Comparison of ENCODE assay signal across 29 cellular contexts in the genomic region with DNA sequence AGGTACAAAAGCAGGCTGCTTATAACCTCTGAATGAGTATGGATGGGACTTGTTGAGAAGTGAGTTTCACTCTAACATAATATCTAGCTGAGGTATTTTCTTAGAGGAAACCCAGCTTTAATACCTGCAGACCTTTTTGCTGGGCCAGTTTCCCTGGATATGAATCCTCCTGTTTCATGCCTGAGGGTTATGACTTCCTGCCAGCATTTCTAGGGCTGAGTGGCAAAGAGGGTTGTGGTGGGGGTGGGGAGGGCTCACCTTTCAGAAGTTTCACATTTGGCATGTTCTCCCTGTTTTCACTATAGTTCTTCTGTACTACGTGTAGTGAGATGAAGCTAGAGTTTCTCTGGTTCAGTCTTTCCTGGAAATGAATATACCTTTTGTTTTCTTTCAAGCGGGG.
DNase-seq lines count a peak whose midpoint lies in the region; ATAC-seq, FAIRE-seq and TF ChIP-seq lines count a peak whose summit lies in the region.
"Had no signal": no experiment of that assay in that cellular context is flagged by ENCODE, and none has a peak within 500 bp of the region (broad histone marks: within the 10 kb centered on the region; RNA-seq: fewer than 3 reads in every experiment).

No MANE protein-coding gene starts in this region.

- no peak for TF ChIP-seq EP300 in H1 (IDR thresholded peaks at IDR 0.05; ENCODE audit: borderline replicate concordance in 1 of 2, low read depth in 2 of 2, low read length in 2 of 2)

- H4K5ac ChIP-seq in H1 (ENCODE audit: insufficient read length, low read depth, low read length), result no peak overlapping the region

- TF ChIP-seq CTCF in HEK293 (tag by site-specific recombination; IDR thresholded peaks at IDR 0.05), result no peak
- no peak for TF ChIP-seq CTCF in PC-3 (conservative IDR thresholded peaks at IDR 0.05; ENCODE audit: low read depth, low read length)
- TF ChIP-seq CTCF in H1 (IDR thresholded peaks at IDR 0.05; ENCODE audit: control extremely low read depth in 1 of 3, insufficient read depth in 1 of 3, low read depth in 1 of 3, low read length in 3 of 3), result no peak
- no peak for TF ChIP-seq CTCF in parathyroid adenoma (IDR thresholded peaks at IDR 0.05)

- CTCF ChIA-PET in HEK293 (lab: Yijun Ruan, JAX) (interaction anchor here (0.5 to 0.7 kb wide), 2 partner anchors 39 to 1312 kb away, joined by 7 read pairs; no protein-coding TSS in a partner anchor), PC-3 (lab: Charles Lee) (no interaction called here), H1 (lab: Charles Lee; ENCODE audit: partially characterized antibody) (interaction anchor here (0.9 to 1.3 kb wide), 4 partner anchors 10 to 71 kb away, joined by 3 read pairs; no protein-coding TSS in a partner anchor)

- no peak overlapping the region for H3K4ac ChIP-seq in H1 (replicated peaks; ENCODE audit: insufficient read length, low read depth, low read length)

- no peaks in the 10 kb centered on the region for H3F3A ChIP-seq in PC-3 (ENCODE audit: low read length, unreplicated experiment)

- H4K91ac ChIP-seq in H1 (replicated peaks; ENCODE audit: insufficient read length, low read length), result no peak overlapping the region

- H3K9ac ChIP-seq in PC-3 (ENCODE audit: low read length) (no peak overlapping the region), H1 (replicated peaks in 1 of 4; ENCODE audit: extremely low read depth in 1 of 4, low read depth in 3 of 4, low read length in 3 of 4) (no peak overlapping the region), parathyroid adenoma (no peak overlapping the region)

- H2BK5ac ChIP-seq in H1 (ENCODE audit: low read depth, low read length), result no peak overlapping the region

- H3K79me2 ChIP-seq in PC-3 (ENCODE audit: low read length) (no peaks in the 10 kb centered on the region), H1 (ENCODE audit: control insufficient read depth in 1 of 2, insufficient read depth in 2 of 2, low read length in 2 of 2) (no peaks in the 10 kb centered on the region), parathyroid adenoma (no peaks in the 10 kb centered on the region)

- H3K4me1 ChIP-seq in HEK293 (ENCODE audit: control insufficient read depth, insufficient read depth, low read length) (peaks cover 3% of the 10 kb centered on the region; the same call in 1 of the 2 replicates), PC-3 (ENCODE audit: insufficient read depth, low read length) (peaks cover 12% of the 10 kb centered on the region), H1 (replicated peaks in 1 of 4; ENCODE audit: control insufficient read depth in 3 of 4, insufficient read depth in 4 of 4, low read length in 3 of 4) (peaks cover 0 to 2% (median 0%) of the 10 kb centered on the region in 4 experiments; a peak in 1 of 7 replicates), parathyroid adenoma (no peaks in the 10 kb centered on the region)

- no peak overlapping the region for H2BK15ac ChIP-seq in H1 (ENCODE audit: low read length)

- H2AFZ ChIP-seq in PC-3 (ENCODE audit: low read length) (peak overlapping the region; percentile 48), H1 (ENCODE audit: low read length) (peak overlapping the region; percentile 84), parathyroid adenoma (no peak overlapping the region)

- no TSS peak for BruUV-seq in PC-3 (replicated peaks; lab: Mats Ljungman, UMichigan)

- no peak for TF ChIP-seq RAD21 in H1 (IDR thresholded peaks at IDR 0.05 in 1 of 2, conservative IDR thresholded peaks at IDR 0.05 in 1 of 2; ENCODE audit: low read depth in 2 of 2, low read length in 2 of 2)

- no peak for TF ChIP-seq POLR2A in H1 (IDR thresholded peaks at IDR 0.05; ENCODE audit: control extremely low read depth in 1 of 2, low read depth in 2 of 2, low read length in 2 of 2)

- no peaks in the 10 kb centered on the region for H4K20me1 ChIP-seq in PC-3 (ENCODE audit: low read length)
- no peaks in the 10 kb centered on the region for H4K20me1 ChIP-seq in H1 (replicated peaks in 1 of 2; ENCODE audit: control insufficient read depth in 1 of 2, insufficient read depth in 2 of 2, low read length in 2 of 2)

- H3K27ac ChIP-seq in HEK293 (ENCODE audit: extremely low read depth, low read depth, low read length) (no peak overlapping the region), PC-3 (ENCODE audit: low read length) (0 out of 2 replicates have a peak overlapping the region, but pooled peaks have one; percentile 5), H1 (ENCODE audit: low read depth, low read length) (no peak overlapping the region), parathyroid adenoma (no peak overlapping the region)
- H3K27ac ChIP-seq: SK-N-MC had no signal

- peak; percentile 62 for ATAC-seq in PC-3
- ATAC-seq: GM12878; naive thymus-derived CD8-positive, alpha-beta T cell; T-helper 17 cell had no signal

- no peak overlapping the region for H3K56ac ChIP-seq in H1 (replicated peaks; ENCODE audit: insufficient read length, low read depth, low read length)

- intact Hi-C loops in PC-3 (cut with micrococcal nuclease), result no loop called here

- H3K27me3 ChIP-seq in PC-3 (ENCODE audit: low read length) (no peaks in the 10 kb centered on the region), H1 (replicated peaks in 1 of 4; ENCODE audit: control insufficient read depth in 3 of 4, extremely low read depth in 1 of 4, insufficient read depth in 3 of 4, low read length in 3 of 4) (no peaks in the 10 kb centered on the region), parathyroid adenoma (ENCODE audit: control insufficient read depth, insufficient read depth, low read length) (no peaks in the 10 kb centered on the region)
- H3K27me3 ChIP-seq: tibial artery had no signal

- H3K36me3 ChIP-seq in HEK293 (ENCODE audit: control insufficient read depth in 2 of 2, insufficient read depth in 1 of 2, low read length in 2 of 2), result no peaks in the 10 kb centered on the region
- no peaks in the 10 kb centered on the region for H3K36me3 ChIP-seq in PC-3 (ENCODE audit: low read depth, low read length)
- no peaks in the 10 kb centered on the region for H3K36me3 ChIP-seq in H1 (ENCODE audit: control insufficient read depth in 2 of 4, insufficient read depth in 4 of 4, low read length in 3 of 4)
- no peaks in the 10 kb centered on the region for H3K36me3 ChIP-seq in parathyroid adenoma (ENCODE audit: control insufficient read depth, insufficient read depth, low read length)
- H3K36me3 ChIP-seq: tibial artery had no signal

- no peak overlapping the region for H2BK20ac ChIP-seq in H1 (ENCODE audit: low read length)

- POLR2A ChIA-PET in HEK293 (lab: Yijun Ruan, JAX) (no interaction called here), PC-3 (lab: Charles Lee; ENCODE audit: unreplicated experiment) (no interaction called here), H1 (lab: Charles Lee; ENCODE audit: partially characterized antibody) (interaction anchor here (1.2 kb wide), 1 partner anchor 451 kb away, joined by 3 read pairs; no protein-coding TSS in a partner anchor)

- no peak overlapping the region for H2BK120ac ChIP-seq in H1 (replicated peaks; ENCODE audit: low read depth, low read length)

- FAIRE-seq in H1 (lab: Jason Lieb, UNC), result no peak
- FAIRE-seq: colon, GM12878, islet of Langerhans had no signal

- H3K4me3 ChIP-seq in HEK293 (ENCODE audit: low read depth, low read length) (no peak overlapping the region), PC-3 (ENCODE audit: low read length) (no peak overlapping the region), H1 (ENCODE audit: extremely low read depth in 1 of 4, insufficient read depth in 2 of 4, low read depth in 3 of 4, low read length in 4 of 4) (no peak overlapping the region), parathyroid adenoma (ENCODE audit: low read depth, low read length) (no peak overlapping the region)
- H3K4me3 ChIP-seq: GM12878, SK-N-MC, tibial artery had no signal

- peak; percentile 58 for DNase-seq in PC-3
- no peak for DNase-seq in H1 (ENCODE audit: low read depth in 1 of 2, low spot score in 2 of 2)
- no peak for DNase-seq in epidermal melanocyte (ENCODE audit: insufficient read length, low spot score)
- no peak for DNase-seq in NOMO-1 treated with dmso at 0.1 percent for 144 hours (lab: John Stamatoyannopoulos, UW; ENCODE audit: unreplicated experiment)
- DNase-seq in dermis blood vessel endothelial cell, result no peak
- DNase-seq: activated CD4-positive, alpha-beta T cell treated with anti-CD3 and anti-CD28 coated beads for 1 hour; amniotic stem cell; CD8-positive, alpha-beta memory T cell; DMS 273 treated with DMSO at 0.1 percent for 48 hours; effector CD8-positive, alpha-beta T cell; glutamatergic neuron; GOT3; KBM-7; MM.1S; naive thymus-derived CD8-positive, alpha-beta T cell; NCI-H1105 treated with DMSO at 0.1 percent for 48 hours; NCI-H187 treated with DMSO at 0.1 percent for 48 hours; NCI-H748 treated with DMSO at 0.1 percent for 48 hours; occipital lobe; RPMI8226; stimulated activated CD4-positive, alpha-beta T cell treated with anti-CD3 and anti-CD28 coated beads, Interleukin-4, amount 100 ng/mL, for 1 hour; T-helper 17 cell; tibial artery had no signal

- H3K4me2 ChIP-seq in PC-3 (ENCODE audit: low read length), result peak overlapping the region; percentile 65
- H3K4me2 ChIP-seq in H1 (ENCODE audit: insufficient read depth in 1 of 2, low read depth in 2 of 2, low read length in 2 of 2), result no peak overlapping the region
- H3K4me2 ChIP-seq in parathyroid adenoma (ENCODE audit: low read length), result peak overlapping the region; percentile 44

- no peak overlapping the region for H4K8ac ChIP-seq in H1 (ENCODE audit: extremely low read depth, insufficient read depth, low read length)

- H2BK12ac ChIP-seq in H1 (ENCODE audit: low read depth, low read length), result no peak overlapping the region

- H3K9me2 ChIP-seq in PC-3 (replicated peaks; ENCODE audit: low read length), result no peaks in the 10 kb centered on the region

- no peak overlapping the region for H2AK5ac ChIP-seq in H1 (ENCODE audit: low read depth, low read length)

- peak overlapping the region; percentile 13; the same call in 1 of the 2 replicates for H3K18ac ChIP-seq in H1 (ENCODE audit: extremely low read depth, low read length)

- no peaks in the 10 kb centered on the region for H3K23me2 ChIP-seq in H1 (ENCODE audit: low read depth, low read length)

- no peak overlapping the region for H3K23ac ChIP-seq in H1 (ENCODE audit: insufficient read length)

- no peak overlapping the region for H3K14ac ChIP-seq in H1 (ENCODE audit: insufficient read length)

- 89% methylated on average over 2 of the region's 2 CpGs; no CpG with 5 or more reads in 1 of the 2 experiments for WGBS in H1 (ENCODE audit: extremely low coverage in 1 of 2, insufficient coverage in 1 of 2, insufficient read length in 1 of 2, insufficient replicate concordance in 2 of 2, low coverage in 1 of 2, low lambda C conversion rate in 2 of 2, missing lambda C conversion rate in 1 of 2), 2 experiments

- no peaks in the 10 kb centered on the region for H3K79me1 ChIP-seq in H1 (ENCODE audit: low read depth, low read length)

- H3K9me3 ChIP-seq in HEK293 (ENCODE audit: control insufficient read depth, insufficient read depth, low read depth, low read length) (no peaks in the 10 kb centered on the region), PC-3 (ENCODE audit: low read length) (no peaks in the 10 kb centered on the region), H1 (ENCODE audit: insufficient read depth in 2 of 2, low read depth in 1 of 2, low read length in 1 of 2) (peaks cover 0 to under 1% of the 10 kb centered on the region in 2 experiments; a peak in 1 of 4 replicates), parathyroid adenoma (ENCODE audit: control insufficient read depth, low read length) (no peaks in the 10 kb centered on the region)
- H3K9me3 ChIP-seq: tibial artery had no signal

TF ChIP-seq in H1, 55 proteins besides CTCF, POLR2A, EP300 and RAD21 (continues in another document):
- no peak for TF ChIP-seq TCF12 (IDR thresholded peaks at IDR 0.05; ENCODE audit: low read depth, low read length)

Comparison
In these comparisons a context has a peak if more than half of its experiments do, and no peak if none do; other contexts are left out.
1. H3K4me2 ChIP-seq: peak in PC-3 (single experiment) and parathyroid adenoma (single experiment); none in H1 (0 of 2).